Comparison of ENCODE assay signal across 25 cellular contexts in the genomic region with DNA sequence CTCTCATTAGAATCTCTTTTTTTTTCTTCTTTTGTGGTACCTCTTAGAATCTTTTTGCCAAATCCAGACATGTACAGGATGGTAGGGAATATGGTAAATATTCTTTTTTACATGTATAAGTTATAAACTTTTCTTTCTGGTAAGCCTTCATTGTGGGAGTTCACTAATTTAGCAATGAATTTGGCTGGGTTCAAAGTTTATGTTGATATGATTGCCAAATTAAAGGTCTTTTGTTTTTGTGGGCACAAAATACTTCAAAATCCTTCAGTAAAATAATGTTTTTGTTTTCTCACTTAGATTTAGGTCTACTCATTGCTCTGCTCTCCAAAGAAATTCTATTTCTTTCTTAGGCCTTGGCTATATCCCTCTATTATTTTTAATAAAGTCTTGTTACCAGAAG.
"Had no signal": no experiment of that assay in that cellular context is flagged by ENCODE, and none has a peak within 500 bp of the region (broad histone marks: within the 10 kb centered on the region; RNA-seq: fewer than 3 reads in every experiment).

No MANE protein-coding gene starts in this region.

- DNase-seq: natural killer cell; occipital lobe; ovary; posterior cingulate gyrus; psoas muscle; right cardiac atrium; right lobe of liver; sigmoid colon; small intestine; stimulated activated CD4-positive, alpha-beta T cell treated with anti-CD3 and anti-CD28 coated beads, Interleukin-15, amount 100 ng/mL, for 24 hours; stimulated activated CD4-positive, alpha-beta T cell treated with anti-CD3 and anti-CD28 coated beads, Interleukin-2, amount 100 ng/mL, for 24 hours; stimulated activated CD4-positive, alpha-beta T cell treated with anti-CD3 and anti-CD28 coated beads, Interleukin-2, amount 100 ng/mL, for 48 hours; stimulated activated CD4-positive, alpha-beta T cell treated with anti-CD3 and anti-CD28 coated beads, Interleukin-4, amount 100 ng/mL, for 24 hours; stimulated activated naive B cell treated with anti-CD40 and anti-IgM and Interleukin-4, amounts not matched to agents 10 μg/mL and 1 μg/mL and 100 μg/mL, for 72 hours; stimulated activated naive CD4-positive, alpha-beta T cell treated with Interleukin-2 at 50 U/mL for 16 hours; stomach; thyroid gland; trophoblast cell; upper lobe of right lung; uterus had no signal

- H3K27ac ChIP-seq: neural progenitor cell, ovary, parathyroid adenoma, psoas muscle, right lobe of liver, sigmoid colon, stomach, thoracic aorta, thyroid gland, tibial nerve, upper lobe of right lung, uterus had no signal

- H3K4me3 ChIP-seq: neural progenitor cell, ovary, psoas muscle, right lobe of liver, sigmoid colon, stomach, thoracic aorta, thyroid gland, tibial nerve, upper lobe of right lung, uterus had no signal

- H3K36me3 ChIP-seq: neural progenitor cell, ovary, right lobe of liver, sigmoid colon, stomach, thoracic aorta, thyroid gland, tibial nerve, upper lobe of right lung, uterus had no signal

- H3K4me1 ChIP-seq: parathyroid adenoma, psoas muscle, sigmoid colon, stomach, thyroid gland, tibial nerve, upper lobe of right lung, uterus had no signal

- H3K9me3 ChIP-seq: ovary, psoas muscle, right lobe of liver, sigmoid colon, thoracic aorta, thyroid gland, tibial nerve, upper lobe of right lung, uterus had no signal

- H3K9ac ChIP-seq: neural progenitor cell, parathyroid adenoma had no signal

- H3K4me2 ChIP-seq: neural progenitor cell had no signal

- ATAC-seq: natural killer cell; psoas muscle; right cardiac atrium; stimulated activated effector memory CD8-positive, alpha-beta T cell treated with anti-CD3 and anti-CD28 coated beads, Interleukin-12 subunit alpha, Interleukin-12 subunit beta, amount 100 ng/mL, for 72 hours; stimulated activated naive B cell treated with anti-CD40 and anti-IgM and Interleukin-4, amounts not matched to agents 10 μg/mL and 1 μg/mL and 100 μg/mL, for 72 hours; upper lobe of right lung had no signal

- H2AFZ ChIP-seq: neural progenitor cell, parathyroid adenoma had no signal

- H3K27me3 ChIP-seq: neural progenitor cell, ovary, right lobe of liver, sigmoid colon, stomach, thyroid gland, tibial nerve, upper lobe of right lung, uterus had no signal

- H3K79me2 ChIP-seq: parathyroid adenoma had no signal
